In genomic region chr7:142483659-142484317, GRCh38 we compare ENCODE assay signal across 21 cellular contexts.
DNase-seq lines count a peak whose midpoint lies in the region; ATAC-seq, FAIRE-seq and TF ChIP-seq lines count a peak whose summit lies in the region.
"Had no signal": no experiment of that assay in that cellular context is flagged by ENCODE, and none has a peak within 500 bp of the region (broad histone marks: within the 10 kb centered on the region; RNA-seq: fewer than 3 reads in every experiment).

No MANE protein-coding gene starts in this region.

- no peaks in the 10 kb centered on the region for H3K9me2 ChIP-seq in PC-3 (replicated peaks; ENCODE audit: low read length)
- H3K9me2 ChIP-seq: SK-N-SH had no signal

- H3K4me3 ChIP-seq in A549 (no peak overlapping the region), DND-41 (ENCODE audit: low read depth in 1 of 2, low read length in 2 of 2) (no peak overlapping the region), PC-3 (ENCODE audit: low read length) (no peak overlapping the region), endodermal cell (ENCODE audit: low read length) (no peak overlapping the region)
- H3K4me3 ChIP-seq: ascending aorta, dorsolateral prefrontal cortex, psoas muscle, vagina had no signal

- no peaks in the 10 kb centered on the region for H3F3A ChIP-seq in PC-3 (ENCODE audit: low read length, unreplicated experiment)

- H3K36me3 ChIP-seq in DND-41 (ENCODE audit: insufficient read depth, low read length) (no peaks in the 10 kb centered on the region), PC-3 (ENCODE audit: low read depth, low read length) (no peaks in the 10 kb centered on the region; the same call in 1 of the 2 replicates), endodermal cell (ENCODE audit: control insufficient read depth, insufficient read depth, low read length) (no peaks in the 10 kb centered on the region)
- H3K36me3 ChIP-seq: ascending aorta, vagina had no signal

- no peaks in the 10 kb centered on the region for H3K4me1 ChIP-seq in A549
- peaks cover 95% of the 10 kb centered on the region for H3K4me1 ChIP-seq in DND-41 (ENCODE audit: insufficient read depth, low read length)
- H3K4me1 ChIP-seq in PC-3 (ENCODE audit: insufficient read depth, low read length), result peaks cover 12% of the 10 kb centered on the region
- H3K4me1 ChIP-seq in endodermal cell (ENCODE audit: control insufficient read depth, insufficient read depth, low read length), result no peaks in the 10 kb centered on the region
- H3K4me1 ChIP-seq: ascending aorta, vagina had no signal

- H3K79me2 ChIP-seq in DND-41 (ENCODE audit: insufficient read depth, low read length) (0 out of 2 replicates have a peak, but pooled peaks cover 2% of the 10 kb centered on the region), PC-3 (ENCODE audit: low read length) (no peaks in the 10 kb centered on the region)

- TF ChIP-seq CTCF in A549 (IDR thresholded peaks at IDR 0.05) (peak; percentile 26; the same call in 2 of the 3 replicates), DND-41 (IDR thresholded peaks at IDR 0.05; ENCODE audit: borderline replicate concordance, extremely low read depth, low read length, poor library complexity, severe bottlenecking) (peak; percentile 18), PC-3 (conservative IDR thresholded peaks at IDR 0.05; ENCODE audit: low read depth, low read length) (peak; percentile 14; the same call in 1 of the 2 replicates), endodermal cell (conservative IDR thresholded peaks at IDR 0.05) (peak; percentile 51), GM13977 (IDR thresholded peaks at IDR 0.05; ENCODE audit: extremely low read depth, insufficient read depth, missing control alignments) (no peak)

- CTCF ChIA-PET in A549 (lab: Yijun Ruan, JAX), result interaction anchor here (0.9 to 3.4 kb wide), 17 partner anchors 13 to 695 kb away, joined by 3 to 16 read pairs (median 4); no protein-coding TSS in a partner anchor
- CTCF ChIA-PET in PC-3 (lab: Charles Lee), result interaction anchor here (0.9 kb wide), 1 partner anchor 95 kb away, joined by 3 read pairs; no protein-coding TSS in a partner anchor

- no peak for DNase-seq in A549 (ENCODE audit: low read depth in 1 of 2, low spot score in 1 of 2)
- DNase-seq in DND-41, result no peak
- no peak for DNase-seq in PC-3
- peak; percentile 52 for DNase-seq in endodermal cell
- DNase-seq in GM13977 (ENCODE audit: low spot score), result no peak
- no peak for DNase-seq in posterior cingulate gyrus
- DNase-seq in H54 (ENCODE audit: insufficient read length, low spot score), result no peak
- no peak for DNase-seq in hepatic stellate cell (ENCODE audit: low spot score)
- DNase-seq: NCI-H1417 treated with DMSO at 0.1 percent for 48 hours, NCI-H2107, NCI-H510A had no signal

- H4K20me1 ChIP-seq in DND-41 (ENCODE audit: insufficient read depth, low read length) (no peaks in the 10 kb centered on the region), PC-3 (ENCODE audit: low read length) (no peaks in the 10 kb centered on the region)

- intact Hi-C loops in PC-3 (cut with micrococcal nuclease) (loop anchor here (1.0 kb wide), 1 partner anchor 98 kb away; no protein-coding TSS in a partner anchor), posterior cingulate gyrus (cut with DNase I) (no loop called here)

- H2AFZ ChIP-seq in DND-41 (ENCODE audit: low read depth, low read length) (no peak overlapping the region), PC-3 (ENCODE audit: low read length) (no peak overlapping the region)

- H3K27ac Mint-ChIP-seq in endodermal cell, result no peak overlapping the region
- H3K27ac Mint-ChIP-seq: immature natural killer cell, nephron progenitor cell had no signal

- H3K4me2 ChIP-seq in A549 (no peak overlapping the region), DND-41 (ENCODE audit: insufficient read depth, low read length) (no peak overlapping the region), PC-3 (ENCODE audit: low read length) (no peak overlapping the region)
- H3K4me2 ChIP-seq: SK-N-SH had no signal

- no peaks in the 10 kb centered on the region for H3K9me3 Mint-ChIP-seq in endodermal cell
- H3K9me3 Mint-ChIP-seq: activated naive CD4-positive, alpha-beta T cell treated with anti-CD3 and anti-CD28 coated beads, Interleukin-2, amount 10 ng/mL, durations not matched to agents 7 days and 5 days; activated T-cell treated with anti-CD3 and anti-CD28 coated beads, Interleukin-2, amount 50 U/mL, for 24 hours; immature natural killer cell; nephron progenitor cell had no signal

- H3K9me3 ChIP-seq in A549 (no peaks in the 10 kb centered on the region), DND-41 (ENCODE audit: insufficient read depth, low read length, severe bottlenecking) (no peaks in the 10 kb centered on the region), PC-3 (ENCODE audit: low read length) (no peaks in the 10 kb centered on the region), endodermal cell (ENCODE audit: control insufficient read depth, low read length) (no peaks in the 10 kb centered on the region)
- H3K9me3 ChIP-seq: ascending aorta, psoas muscle, SK-N-SH, vagina had no signal

- BruUV-seq in PC-3 (replicated peaks; lab: Mats Ljungman, UMichigan), result no TSS peak

- H3K36me3 Mint-ChIP-seq in endodermal cell (ENCODE audit: low read depth), result no peaks in the 10 kb centered on the region
- H3K36me3 Mint-ChIP-seq: activated naive CD4-positive, alpha-beta T cell treated with anti-CD3 and anti-CD28 coated beads, Interleukin-2, amount 10 ng/mL, durations not matched to agents 7 days and 5 days; immature natural killer cell had no signal

- no peak for ATAC-seq in A549
- ATAC-seq in DND-41 (ENCODE audit: insufficient read depth, low read depth), result no peak
- ATAC-seq in PC-3, result no peak

- no peaks in the 10 kb centered on the region for H3K27me3 Mint-ChIP-seq in endodermal cell (ENCODE audit: insufficient read depth)
- H3K27me3 Mint-ChIP-seq: activated T-cell treated with anti-CD3 and anti-CD28 coated beads, Interleukin-2, amount 50 U/mL, for 24 hours had no signal

- TF ChIP-seq RAD21 in A549 (conservative IDR thresholded peaks at IDR 0.05 in 1 of 2, IDR thresholded peaks at IDR 0.05 in 1 of 2), result no peak

- POLR2A ChIA-PET in A549 (lab: Yijun Ruan, JAX) (no interaction called here), PC-3 (lab: Charles Lee; ENCODE audit: unreplicated experiment) (no interaction called here)

- no peaks in the 10 kb centered on the region for H3K27me3 ChIP-seq in DND-41 (ENCODE audit: insufficient read depth, low read length, poor library complexity)
- H3K27me3 ChIP-seq in PC-3 (ENCODE audit: low read length), result no peaks in the 10 kb centered on the region
- no peaks in the 10 kb centered on the region for H3K27me3 ChIP-seq in endodermal cell (ENCODE audit: control insufficient read depth, insufficient read depth, low read length, poor library complexity, severe bottlenecking)
- H3K27me3 ChIP-seq: ascending aorta, dorsolateral prefrontal cortex, vagina had no signal

- in situ Hi-C loops in GM13977 (cut with MboI; ENCODE audit: low pct_unique_long_range_greater_than_20kb, low sequenced_read_pairs, unreplicated experiment), result no loop called here

- no peak for TF ChIP-seq EP300 in A549 (IDR thresholded peaks at IDR 0.05)

- no peak for TF ChIP-seq POLR2A in A549 (IDR thresholded peaks at IDR 0.05; ENCODE audit: low read length)
- TF ChIP-seq POLR2A in H54 (IDR thresholded peaks at IDR 0.05; ENCODE audit: low read depth, low read length), result no peak

- H3K4me1 Mint-ChIP-seq in endodermal cell, result no peaks in the 10 kb centered on the region

- FAIRE-seq in A549 (lab: Jason Lieb, UNC) (no peak), H54 (lab: Jason Lieb, UNC) (no peak)
- FAIRE-seq: GM12892 had no signal

- H3K4me3 Mint-ChIP-seq in endodermal cell, result no peak overlapping the region
- H3K4me3 Mint-ChIP-seq: activated naive CD4-positive, alpha-beta T cell treated with anti-CD3 and anti-CD28 coated beads, Interleukin-2, amount 10 ng/mL, durations not matched to agents 7 days and 5 days; immature natural killer cell; nephron progenitor cell had no signal

- H3K9ac ChIP-seq in DND-41 (ENCODE audit: low read depth, low read length), result peak overlapping the region; percentile 61
- H3K9ac ChIP-seq in PC-3 (ENCODE audit: low read length), result no peak overlapping the region
- no peak overlapping the region for H3K9ac ChIP-seq in endodermal cell (ENCODE audit: extremely low read depth, low read length, poor library complexity, severe bottlenecking)
- H3K9ac ChIP-seq: SK-N-SH had no signal

- WGBS in A549 (ENCODE audit: missing lambda C conversion rate), result 27% methylated on average over 5 of the region's 5 CpGs
- WGBS in endodermal cell (ENCODE audit: insufficient coverage in 1 of 2, insufficient read length in 1 of 2), 2 experiments, result 82 to 100% methylated on average over 1 to 5 of the region's 5 CpGs

- H3K27ac ChIP-seq in A549 (no peak overlapping the region), DND-41 (ENCODE audit: low read length) (peak overlapping the region; percentile 99), PC-3 (ENCODE audit: low read length) (no peak overlapping the region), endodermal cell (ENCODE audit: low read depth, low read length) (no peak overlapping the region)
- H3K27ac ChIP-seq: ascending aorta, dorsolateral prefrontal cortex, psoas muscle, vagina had no signal

TF ChIP-seq in A549, 52 proteins besides CTCF, POLR2A, EP300 and RAD21 (continues in another document):
- no peak for TF ChIP-seq CHD4 (IDR thresholded peaks at IDR 0.05; ENCODE audit: borderline replicate concordance)
- TF ChIP-seq RCOR1 (IDR thresholded peaks at IDR 0.05; ENCODE audit: low read depth, low read length), result no peak
- TF ChIP-seq MAZ (IDR thresholded peaks at IDR 0.05; ENCODE audit: borderline replicate concordance, low read depth, low read length), result no peak
